31 cellular contexts compared by ENCODE assay signal in genomic region chr2:119108186-119108585, GRCh38. TPM values are rescaled to one million over a fixed set of nuclear protein-coding genes. Genes with fewer than 3 reads are reported as not detected.
"Had no signal": no experiment of that assay in that cellular context is flagged by ENCODE, and none has a peak within 500 bp of the region (broad histone marks: within the 10 kb centered on the region; RNA-seq: fewer than 3 reads in every experiment).

No MANE protein-coding gene starts in this region.

- ATAC-seq: heart right ventricle; left cardiac atrium; left lobe of liver; lower lobe of right lung; natural killer cell; right cardiac atrium; sciatic nerve; stimulated activated memory B cell treated with anti-CD40 and anti-IgM and Interleukin-4, amounts not matched to agents 10 μg/mL and 1 μg/mL and 100 μg/mL, for 72 hours; stimulated activated naive CD8-positive, alpha-beta T cell treated with anti-CD3 and anti-CD28 coated beads, Interleukin-15, amount 100 ng/mL, for 72 hours had no signal

- H3K4me3 ChIP-seq: heart right ventricle, hepatocyte, lower lobe of right lung, neural progenitor cell, ovary, spleen, tibial nerve had no signal

- H3K36me3 ChIP-seq: heart right ventricle, lower lobe of right lung, neural progenitor cell, neutrophil, ovary, spleen, tibial nerve had no signal

- H3K4me2 ChIP-seq: hepatocyte, neural progenitor cell had no signal

- H3K9me3 ChIP-seq: neutrophil, ovary had no signal

- H3K9ac ChIP-seq: neural progenitor cell had no signal

- H3K4me1 ChIP-seq: heart right ventricle, lower lobe of right lung, neural progenitor cell, spleen, tibial nerve had no signal

- DNase-seq: heart right ventricle; kidney glomerular epithelial cell; left cardiac atrium; lower lobe of right lung; mesendoderm; naive B cell; natural killer cell; nephron progenitor cell; occipital lobe; ovary; right cardiac atrium; small intestine; spleen; stimulated activated CD4-positive, alpha-beta T cell treated with anti-CD3 and anti-CD28 coated beads, Interleukin-4, amount 100 ng/mL, for 24 hours; stimulated activated naive CD4-positive, alpha-beta T cell treated with Interleukin-2 at 50 U/mL for 16 hours; stimulated activated naive CD8-positive, alpha-beta T cell treated with anti-CD3 and anti-CD28 coated beads, Interleukin-15, amount 100 ng/mL, for 72 hours; substantia nigra had no signal

- H2AFZ ChIP-seq: hepatocyte, neural progenitor cell had no signal

- H3K27ac ChIP-seq: heart right ventricle, hepatocyte, lower lobe of right lung, neural progenitor cell, neutrophil, ovary, spleen, tibial nerve had no signal

- H3K79me2 ChIP-seq: hepatocyte had no signal

- H3K27me3 ChIP-seq: hepatocyte, neural progenitor cell, ovary, tibial nerve had no signal

RNA-seq across cellular contexts. Expression of gene C1QL2, which starts 50.4 kb away (rescaled TPM):
- total RNA-seq: heart right ventricle, left cardiac atrium, left lobe of liver, liver, lower lobe of right lung, mesothelial cell of epicardium, mononuclear cell, natural killer cell, pulmonary artery endothelial cell, renal cortical epithelial cell, right cardiac atrium, sciatic nerve, spleen, tibial nerve, urinary bladder had no signal
- polyA plus RNA-seq: keratinocyte, liver, ovary, right cardiac atrium, small intestine, spleen had no signal
